Comparison of ENCODE assay signal across 20 cellular contexts in the genomic region with DNA sequence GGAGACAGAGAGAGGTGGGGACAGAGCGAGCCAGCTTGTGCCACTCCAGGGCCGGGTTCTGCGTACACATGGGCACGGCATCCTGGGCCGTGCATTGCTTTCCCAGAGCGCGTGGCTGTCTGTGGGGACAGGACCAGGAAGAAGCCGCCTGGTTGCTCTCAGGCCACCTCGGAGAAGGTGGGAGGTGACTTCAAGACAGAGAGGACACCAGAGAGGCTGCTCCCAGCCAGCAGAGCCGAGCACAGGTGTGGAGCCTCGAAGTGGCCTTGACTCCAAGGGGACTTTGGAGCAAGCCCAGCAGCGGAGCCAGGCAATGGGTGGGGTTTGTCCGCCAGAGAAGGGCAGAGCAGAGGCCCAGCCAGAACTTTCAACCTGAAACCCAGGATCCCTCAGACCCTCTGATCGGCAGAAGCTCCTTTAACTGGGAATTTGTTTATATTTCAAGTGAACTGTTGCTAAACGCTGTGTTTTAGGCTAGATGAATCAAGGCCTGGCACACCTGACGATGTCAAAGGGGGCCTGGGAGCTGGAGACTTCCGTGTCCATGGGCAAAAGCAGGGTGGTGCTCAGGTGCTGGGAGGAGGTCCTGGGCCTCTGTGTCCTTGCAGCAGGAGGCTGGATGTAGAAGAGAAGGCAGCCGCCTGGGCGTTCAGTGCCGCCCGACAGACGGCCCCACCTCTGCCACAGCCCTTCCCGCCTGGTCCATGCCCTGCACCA.
DNase-seq lines count a peak whose midpoint lies in the region; ATAC-seq and TF ChIP-seq lines count a peak whose summit lies in the region.
"Had no signal": no experiment of that assay in that cellular context is flagged by ENCODE, and none has a peak within 500 bp of the region (broad histone marks: within the 10 kb centered on the region; RNA-seq: fewer than 3 reads in every experiment).

No MANE protein-coding gene starts in this region.

- H2BK12ac ChIP-seq in trophoblast cell (ENCODE audit: low read length) = peak overlapping the region; percentile 38

- no peak overlapping the region for H3K18ac ChIP-seq in trophoblast cell (ENCODE audit: low read length)

- WGBS in trophoblast cell (ENCODE audit: extremely low coverage, insufficient coverage, insufficient read length) = no CpG with 5 or more reads among the region's 23 CpGs
- WGBS in aorta, 2 donors = 86 to 89% methylated on average over 23 of the region's 23 CpGs

- H2BK120ac ChIP-seq in trophoblast cell (ENCODE audit: insufficient read depth, low read length, poor library complexity) = no peak overlapping the region

- H3K27me3 ChIP-seq in trophoblast cell (ENCODE audit: insufficient read depth, low read length) (no peaks in the 10 kb centered on the region), aorta (ENCODE audit: control insufficient read depth in 1 of 2, insufficient read depth in 2 of 2, low read length in 1 of 2) (no peaks in the 10 kb centered on the region)

- no peak overlapping the region for H3K4me3 Mint-ChIP-seq in activated naive CD8-positive, alpha-beta T cell treated with anti-CD3 and anti-CD28 coated beads, Interleukin-2, amount 10 ng/mL, durations not matched to agents 7 days and 5 days
- no peak overlapping the region for H3K4me3 Mint-ChIP-seq in activated naive CD8-positive, alpha-beta T cell treated with anti-CD3 and anti-CD28 coated beads for 36 hours
- H3K4me3 Mint-ChIP-seq in glutamatergic neuron (ENCODE audit: unreplicated experiment) = no peak overlapping the region
- H3K4me3 Mint-ChIP-seq: dendritic cell treated with granulocyte-macrophage colony-stimulating factor and Interleukin-4, amounts not matched to agents 40 ng/mL and 50 ng/mL, for 4 days; GM23338; stimulated activated naive CD8-positive, alpha-beta T cell treated with anti-CD3 and anti-CD28 coated beads, Interleukin-15, Interleukin-2, amounts not matched to agents 100 ng/mL and 50 ng/mL, for 24 hours had no signal

- intact Hi-C loops in aorta (cut with DNase I) = no loop called here

- peak; percentile 20 for DNase-seq in activated naive CD8-positive, alpha-beta T cell treated with anti-CD3 and anti-CD28 coated beads, Interleukin-2, amount 10 ng/mL, durations not matched to agents 7 days and 5 days
- no peak for DNase-seq in activated naive CD8-positive, alpha-beta T cell treated with anti-CD3 and anti-CD28 coated beads for 36 hours
- DNase-seq in glutamatergic neuron (peak; percentile 5), trophoblast cell (no peak), aorta (peak; percentile 34 to 59), CD1c-positive myeloid dendritic cell (ENCODE audit: extremely low spot score) (no peak), NCI-H2171 (lab: John Stamatoyannopoulos, UW) (no peak), GF-D8 (lab: John Stamatoyannopoulos, UW) (no peak)
- DNase-seq: activated CD4-positive, alpha-beta T cell treated with anti-CD3 and anti-CD28 coated beads for 4 hours; NCI-H1930; NCI-H226; NCI-H82; psoas muscle; SHP77; stimulated activated CD4-positive, alpha-beta T cell treated with anti-CD3 and anti-CD28 coated beads, Interleukin-4, amount 100 ng/mL, for 4 hours had no signal

- H3K4me1 ChIP-seq in trophoblast cell (ENCODE audit: control insufficient read depth in 1 of 2, insufficient read depth in 2 of 2, low read length in 2 of 2) (peaks cover 20 to 21% of the 10 kb centered on the region in 2 experiments), aorta (ENCODE audit: control insufficient read depth in 1 of 2, insufficient read depth in 2 of 2, low read length in 2 of 2) (no peaks in the 10 kb centered on the region)

- POLR2A ChIA-PET in activated naive CD8-positive, alpha-beta T cell treated with anti-CD3 and anti-CD28 coated beads, Interleukin-2, amount 10 ng/mL, durations not matched to agents 7 days and 5 days (lab: Charles Lee) = no interaction called here

- no peak for TF ChIP-seq CTCF in glutamatergic neuron (IDR thresholded peaks at IDR 0.05; ENCODE audit: partially characterized antibody, unreplicated experiment)

- H3K4me3 ChIP-seq in trophoblast cell (ENCODE audit: low read depth, low read length) (no peak overlapping the region), aorta (ENCODE audit: low read length in 2 of 2) (no peak overlapping the region)
- H3K4me3 ChIP-seq: GM23338, psoas muscle had no signal

- H3K27me3 Mint-ChIP-seq in activated naive CD8-positive, alpha-beta T cell treated with anti-CD3 and anti-CD28 coated beads, Interleukin-2, amount 10 ng/mL, durations not matched to agents 7 days and 5 days = no peaks in the 10 kb centered on the region
- no peaks in the 10 kb centered on the region for H3K27me3 Mint-ChIP-seq in activated naive CD8-positive, alpha-beta T cell treated with anti-CD3 and anti-CD28 coated beads for 36 hours
- H3K27me3 Mint-ChIP-seq in glutamatergic neuron (ENCODE audit: unreplicated experiment) = peaks cover 13% of the 10 kb centered on the region
- H3K27me3 Mint-ChIP-seq: stimulated activated naive CD8-positive, alpha-beta T cell treated with anti-CD3 and anti-CD28 coated beads, Interleukin-15, Interleukin-2, amounts not matched to agents 100 ng/mL and 50 ng/mL, for 24 hours had no signal

- H3K14ac ChIP-seq in trophoblast cell (ENCODE audit: low read length) = no peak overlapping the region

- H3K9ac ChIP-seq in trophoblast cell (ENCODE audit: low read length) = no peak overlapping the region

- H3K36me3 ChIP-seq in trophoblast cell (ENCODE audit: control insufficient read depth in 1 of 2, insufficient read depth in 2 of 2, low read length in 2 of 2) (no peaks in the 10 kb centered on the region), aorta (ENCODE audit: control insufficient read depth in 1 of 2, insufficient read depth in 2 of 2, low read length in 1 of 2) (no peaks in the 10 kb centered on the region)

- H4K91ac ChIP-seq in trophoblast cell (ENCODE audit: low read depth, low read length) = no peak overlapping the region

- no peak for ATAC-seq in activated naive CD8-positive, alpha-beta T cell treated with anti-CD3 and anti-CD28 coated beads, Interleukin-2, amount 10 ng/mL, durations not matched to agents 7 days and 5 days (ENCODE audit: low read depth)
- ATAC-seq in aorta (ENCODE audit: low FRiP score) = no peak
- ATAC-seq: GM23338, psoas muscle had no signal

- H3K9me3 ChIP-seq in trophoblast cell (ENCODE audit: insufficient read depth, low read depth, low read length) (peaks cover 10% of the 10 kb centered on the region), aorta (ENCODE audit: control insufficient read depth, low read length) (peaks cover 2% of the 10 kb centered on the region)
- H3K9me3 ChIP-seq: psoas muscle had no signal

- no peak overlapping the region for H3K4ac ChIP-seq in trophoblast cell (ENCODE audit: low read depth, low read length)

- no peak overlapping the region for H4K12ac ChIP-seq in trophoblast cell (ENCODE audit: low read depth, low read length)

- no peak overlapping the region for H3K4me2 ChIP-seq in trophoblast cell (ENCODE audit: low read length)
- H3K4me2 ChIP-seq: GM23338 had no signal

- no peak overlapping the region for H2AK5ac ChIP-seq in trophoblast cell (ENCODE audit: low read length)

- no peaks in the 10 kb centered on the region for H3K4me1 Mint-ChIP-seq in activated naive CD8-positive, alpha-beta T cell treated with anti-CD3 and anti-CD28 coated beads, Interleukin-2, amount 10 ng/mL, durations not matched to agents 7 days and 5 days
- no peaks in the 10 kb centered on the region for H3K4me1 Mint-ChIP-seq in activated naive CD8-positive, alpha-beta T cell treated with anti-CD3 and anti-CD28 coated beads for 36 hours
- peaks cover 8% of the 10 kb centered on the region for H3K4me1 Mint-ChIP-seq in glutamatergic neuron (ENCODE audit: low read depth, unreplicated experiment)
- H3K4me1 Mint-ChIP-seq: GM23338 had no signal

- no peak overlapping the region for H3K27ac Mint-ChIP-seq in activated naive CD8-positive, alpha-beta T cell treated with anti-CD3 and anti-CD28 coated beads, Interleukin-2, amount 10 ng/mL, durations not matched to agents 7 days and 5 days
- H3K27ac Mint-ChIP-seq in activated naive CD8-positive, alpha-beta T cell treated with anti-CD3 and anti-CD28 coated beads for 36 hours = no peak overlapping the region
- no peak overlapping the region for H3K27ac Mint-ChIP-seq in glutamatergic neuron (ENCODE audit: unreplicated experiment)
- H3K27ac Mint-ChIP-seq: activated T-helper 2 cell treated with anti-CD3 and anti-CD28 coated beads, Interferon-gamma antibody, Interleukin-2, Interleukin-4, amounts not matched to agents 10 μg/mL and 5 μg/mL and 100 μg/mL, durations not matched to agents 14 hours and 24 hours and 36 hours; dendritic cell treated with granulocyte-macrophage colony-stimulating factor and Interleukin-4, amounts not matched to agents 40 ng/mL and 50 ng/mL, for 4 days; GM23338; stimulated activated naive CD8-positive, alpha-beta T cell treated with anti-CD3 and anti-CD28 coated beads, Interleukin-15, Interleukin-2, amounts not matched to agents 100 ng/mL and 50 ng/mL, for 24 hours had no signal

- no peak overlapping the region for H2AFZ ChIP-seq in trophoblast cell (ENCODE audit: insufficient read depth, low read length, poor library complexity)
- H2AFZ ChIP-seq: GM23338 had no signal

- no peak overlapping the region for H3K23ac ChIP-seq in trophoblast cell (ENCODE audit: low read length)

- H3K79me2 ChIP-seq in trophoblast cell (ENCODE audit: control insufficient read depth, insufficient read depth, low read length, poor library complexity) = no peaks in the 10 kb centered on the region

- peaks cover 9% of the 10 kb centered on the region for H3K9me3 Mint-ChIP-seq in activated naive CD8-positive, alpha-beta T cell treated with anti-CD3 and anti-CD28 coated beads, Interleukin-2, amount 10 ng/mL, durations not matched to agents 7 days and 5 days
- peaks cover 4% of the 10 kb centered on the region for H3K9me3 Mint-ChIP-seq in activated naive CD8-positive, alpha-beta T cell treated with anti-CD3 and anti-CD28 coated beads for 36 hours
- peaks cover 7% of the 10 kb centered on the region for H3K9me3 Mint-ChIP-seq in glutamatergic neuron (ENCODE audit: unreplicated experiment)
- H3K9me3 Mint-ChIP-seq: activated T-helper 2 cell treated with anti-CD3 and anti-CD28 coated beads, Interferon-gamma antibody, Interleukin-2, Interleukin-4, amounts not matched to agents 10 μg/mL and 5 μg/mL and 100 μg/mL, durations not matched to agents 14 hours and 24 hours and 36 hours had no signal

- H3K79me1 ChIP-seq in trophoblast cell (ENCODE audit: low read length) = peaks cover 13% of the 10 kb centered on the region

- peaks cover 4% of the 10 kb centered on the region for H3K36me3 Mint-ChIP-seq in activated naive CD8-positive, alpha-beta T cell treated with anti-CD3 and anti-CD28 coated beads, Interleukin-2, amount 10 ng/mL, durations not matched to agents 7 days and 5 days
- H3K36me3 Mint-ChIP-seq in activated naive CD8-positive, alpha-beta T cell treated with anti-CD3 and anti-CD28 coated beads for 36 hours = no peaks in the 10 kb centered on the region
- H3K36me3 Mint-ChIP-seq in glutamatergic neuron (ENCODE audit: unreplicated experiment) = peaks cover 31% of the 10 kb centered on the region

- no peak overlapping the region for H4K8ac ChIP-seq in trophoblast cell (ENCODE audit: low read depth, low read length)

- no peak overlapping the region for H2BK5ac ChIP-seq in trophoblast cell (ENCODE audit: low read depth, low read length, poor library complexity)

- H3K27ac ChIP-seq in trophoblast cell (ENCODE audit: low read depth, low read length) (no peak overlapping the region), aorta (ENCODE audit: low read depth in 1 of 2, low read length in 2 of 2) (no peak overlapping the region)
- H3K27ac ChIP-seq: C4-2B, psoas muscle had no signal

Comparison
In these comparisons a context has a peak if more than half of its experiments do, and no peak if none do; other contexts are left out.
1. DNase-seq: peak in activated naive CD8-positive, alpha-beta T cell treated with anti-CD3 and anti-CD28 coated beads, Interleukin-2, amount 10 ng/mL, durations not matched to agents 7 days and 5 days (single experiment), glutamatergic neuron (single experiment) and aorta (2 of 2); none in activated naive CD8-positive, alpha-beta T cell treated with anti-CD3 and anti-CD28 coated beads for 36 hours (single experiment), trophoblast cell (0 of 2), CD1c-positive myeloid dendritic cell (single experiment), NCI-H2171 (single experiment) and GF-D8 (single experiment).